Comparison of ENCODE assay signal across 8 cellular contexts in the genomic region with DNA sequence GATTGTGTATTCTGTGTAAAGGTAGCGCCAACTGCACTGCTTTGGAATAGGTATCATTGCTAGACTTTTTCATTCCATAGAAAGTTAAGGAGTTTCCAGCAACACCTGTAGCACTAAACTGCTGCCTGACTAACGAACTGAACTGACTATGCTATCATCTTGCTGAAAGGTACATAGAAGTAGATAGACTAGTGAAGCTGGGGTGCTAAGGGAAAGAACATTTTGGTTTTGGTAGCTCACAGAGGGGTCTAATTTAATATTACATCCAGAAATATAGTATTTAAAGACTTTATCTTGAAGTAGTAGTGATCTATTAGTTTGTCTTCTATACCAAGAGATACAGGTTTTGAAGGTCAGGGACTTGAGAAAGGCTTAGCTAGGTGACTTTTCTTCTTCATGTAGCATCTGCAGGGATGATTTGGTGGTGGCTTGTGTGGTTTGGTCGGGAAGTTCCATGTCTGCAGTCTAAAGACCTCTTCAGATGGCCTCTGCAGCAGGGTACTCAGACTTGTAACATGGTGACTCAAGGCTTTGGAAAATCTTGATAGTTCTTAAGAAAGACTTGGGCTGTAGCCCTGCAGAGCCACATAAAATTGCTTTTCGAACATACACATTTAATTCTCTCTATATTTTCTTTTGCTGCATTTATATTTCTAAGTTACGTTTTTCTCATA. TPM values are rescaled to one million over a fixed set of nuclear protein-coding genes. Genes with fewer than 3 reads are reported as not detected.
DNase-seq lines count a peak whose midpoint lies in the region; ATAC-seq and TF ChIP-seq lines count a peak whose summit lies in the region.

No MANE protein-coding gene starts in this region.

- DNase-seq in activated T-helper 9 cell treated with anti-CD3 and anti-CD28 coated beads, Interleukin-2, amount 50 U/mL, for 16 hours (ENCODE audit: low read depth) = peak; percentile 22
- DNase-seq in stimulated activated CD4-positive, alpha-beta T cell treated with anti-CD3 and anti-CD28 coated beads, Interleukin-2, amount 100 ng/mL, for 4 hours (ENCODE audit: low read depth) = peak; percentile 11
- DNase-seq in MM.1S (no peak), posterior vena cava (ENCODE audit: low spot score) (no peak), NCI-H1436 (lab: John Stamatoyannopoulos, UW) (no peak), NCI-H1694 (lab: John Stamatoyannopoulos, UW) (no peak)

- H3F3A ChIP-seq in MM.1S (ENCODE audit: insufficient read depth, low read length) = no peaks in the 10 kb centered on the region

- H3K27me3 ChIP-seq in MM.1S (replicated peaks; ENCODE audit: insufficient read depth, low read length) = no peaks in the 10 kb centered on the region

- H3K9me3 ChIP-seq in MM.1S (replicated peaks; ENCODE audit: insufficient read depth, low read length) = no peaks in the 10 kb centered on the region

- H3K4me2 ChIP-seq in MM.1S (ENCODE audit: low read depth, low read length) = no peak overlapping the region

- no peak overlapping the region for H2AFZ ChIP-seq in MM.1S (ENCODE audit: low read length)

- intact Hi-C loops in posterior vena cava (cut with DNase I) = no loop called here

- H4K20me1 ChIP-seq in MM.1S (ENCODE audit: insufficient read depth, low read length) = peaks cover 29% of the 10 kb centered on the region

- no peak overlapping the region for H3K9ac ChIP-seq in MM.1S (ENCODE audit: low read length)

- H3K36me3 ChIP-seq in MM.1S (replicated peaks; ENCODE audit: insufficient read depth, low read length) = no peaks in the 10 kb centered on the region

- H3K9me2 ChIP-seq in MM.1S (replicated peaks; ENCODE audit: insufficient read depth, low read length) = no peaks in the 10 kb centered on the region

- no peak overlapping the region for H3K4me3 ChIP-seq in MM.1S (ENCODE audit: low read length)

- peaks cover 29% of the 10 kb centered on the region for H3K4me1 ChIP-seq in MM.1S (ENCODE audit: low read length)

- TF ChIP-seq CTCF in MM.1S (IDR thresholded peaks at IDR 0.05; ENCODE audit: low read length) = no peak

- H3K79me2 ChIP-seq in MM.1S (ENCODE audit: low read length) = peaks cover 100% of the 10 kb centered on the region

- H3K27ac ChIP-seq in MM.1S (ENCODE audit: low read length) = no peak overlapping the region

- ATAC-seq in GM18867 (IDR thresholded peaks at IDR 0.05; ENCODE audit: unreplicated experiment) (peak; percentile 40), HG03196 (IDR thresholded peaks at IDR 0.05; ENCODE audit: unreplicated experiment) (peak; percentile 35)

RNA-seq across cellular contexts. Expression of a gene that starts 10.2 kb away (rescaled TPM):
- total RNA-seq in posterior vena cava = 100 to 1,000 TPM in 1 of 2 donors, 10 to 100 TPM in 1; 98.5 to 109 TPM

Comparison
In these comparisons a context has a peak if more than half of its experiments do, and no peak if none do; other contexts are left out.
1. DNase-seq: peak in activated T-helper 9 cell treated with anti-CD3 and anti-CD28 coated beads, Interleukin-2, amount 50 U/mL, for 16 hours (single experiment) and stimulated activated CD4-positive, alpha-beta T cell treated with anti-CD3 and anti-CD28 coated beads, Interleukin-2, amount 100 ng/mL, for 4 hours (single experiment); none in MM.1S (single experiment), posterior vena cava (single experiment), NCI-H1436 (single experiment) and NCI-H1694 (single experiment).